25 cellular contexts compared by ENCODE assay signal in genomic region chr7:7687800-7688199, GRCh38. TPM values are rescaled to one million over a fixed set of nuclear protein-coding genes. Genes with fewer than 3 reads are reported as not detected.
A peak's percentile ranks its signal among the peaks of the same experiment; 100 is the strongest.
DNase-seq lines count a peak whose midpoint lies in the region; ATAC-seq and TF ChIP-seq lines count a peak whose summit lies in the region.
"Had no signal": no experiment of that assay in that cellular context is flagged by ENCODE, and none has a peak within 500 bp of the region (broad histone marks: within the 10 kb centered on the region; RNA-seq: fewer than 3 reads in every experiment).

No MANE protein-coding gene starts in this region.

- no peak for DNase-seq in heart right ventricle
- DNase-seq in tibial artery = no peak
- DNase-seq in DMS53 (lab: John Stamatoyannopoulos, UW) = no peak
- no peak for DNase-seq in naive thymus-derived CD8-positive, alpha-beta T cell
- no peak for DNase-seq in DMS 273 (lab: John Stamatoyannopoulos, UW; ENCODE audit: unreplicated experiment)
- no peak for DNase-seq in SHP77 treated with DMSO at 0.1 percent for 48 hours (lab: John Stamatoyannopoulos, UW)
- DNase-seq: activated CD4-positive, alpha-beta T cell treated with anti-CD3 and anti-CD28 coated beads, Interleukin-2, amount 50 U/mL, for 1 hour; activated CD8-positive, alpha-beta memory T cell treated with anti-CD3 and anti-CD28 coated beads, Interleukin-2, amount 10 ng/mL, durations not matched to agents 7 days and 5 days; activated naive CD4-positive, alpha-beta T cell treated with anti-CD3 and anti-CD28 coated beads, Interleukin-2, amount 10 ng/mL, durations not matched to agents 7 days and 5 days; amygdala; DND-41; head of caudate nucleus; midbrain; NCI-H146; NCI-H526; ovary; RPMI8226; sigmoid colon; stimulated activated naive CD8-positive, alpha-beta T cell treated with anti-CD3 and anti-CD28 coated beads, Interleukin-15, amount 100 ng/mL, for 72 hours; upper lobe of left lung had no signal

- H3K9me3 Mint-ChIP-seq in naive thymus-derived CD8-positive, alpha-beta T cell = no peaks in the 10 kb centered on the region
- H3K9me3 Mint-ChIP-seq: activated naive CD4-positive, alpha-beta T cell treated with anti-CD3 and anti-CD28 coated beads, Interleukin-2, amount 10 ng/mL, durations not matched to agents 7 days and 5 days; dendritic cell treated with granulocyte-macrophage colony-stimulating factor and Interleukin-4, amounts not matched to agents 40 ng/mL and 50 ng/mL, for 4 days; nephron; stimulated activated naive CD8-positive, alpha-beta T cell treated with anti-CD3 and anti-CD28 coated beads, Interleukin-15, amount 100 ng/mL, for 72 hours had no signal

- POLR2A ChIA-PET in naive thymus-derived CD8-positive, alpha-beta T cell (lab: Charles Lee) = no interaction called here

- H3K4me1 ChIP-seq in heart right ventricle (peaks cover 3 to 38% (median 26%) of the 10 kb centered on the region in 9 donors), neutrophil (ENCODE audit: control insufficient read depth in 1 of 2, insufficient read depth in 1 of 2, low read depth in 1 of 2, low read length in 1 of 2) (peaks cover 10 to 32% of the 10 kb centered on the region in 2 experiments), tibial artery (peaks cover 0 to 38% (median 12%) of the 10 kb centered on the region in 4 donors)

- WGBS in heart right ventricle, 2 donors = 0 to 3% methylated on average over 1 of the region's 1 CpG

- no peak overlapping the region for H3K4me3 Mint-ChIP-seq in naive thymus-derived CD8-positive, alpha-beta T cell
- H3K4me3 Mint-ChIP-seq: activated CD8-positive, alpha-beta memory T cell treated with anti-CD3 and anti-CD28 coated beads, Interleukin-2, amount 10 ng/mL, durations not matched to agents 7 days and 5 days; activated naive CD4-positive, alpha-beta T cell treated with anti-CD3 and anti-CD28 coated beads, Interleukin-2, amount 10 ng/mL, durations not matched to agents 7 days and 5 days; dendritic cell treated with granulocyte-macrophage colony-stimulating factor and Interleukin-4, amounts not matched to agents 40 ng/mL and 50 ng/mL, for 4 days; nephron; stimulated activated naive CD8-positive, alpha-beta T cell treated with anti-CD3 and anti-CD28 coated beads, Interleukin-15, amount 100 ng/mL, for 72 hours had no signal

- H3K27ac ChIP-seq in VCaP (peak overlapping the region; percentile 87), heart right ventricle (peak overlapping the region in 9 of 10 donors; percentile 50 to 87 (median 75)), neutrophil (peak overlapping the region; percentile 47), tibial artery (peak overlapping the region; percentile 49 to 62)
- H3K27ac ChIP-seq: ovary, sigmoid colon had no signal

- peak in 7 of 8 donors; percentile 34 to 82 (median 54) for ATAC-seq in heart right ventricle
- ATAC-seq in naive thymus-derived CD8-positive, alpha-beta T cell = no peak
- ATAC-seq: activated CD8-positive, alpha-beta memory T cell treated with anti-CD3 and anti-CD28 coated beads, Interleukin-2, amount 10 ng/mL, durations not matched to agents 7 days and 5 days; K562; stimulated activated naive CD8-positive, alpha-beta T cell treated with anti-CD3 and anti-CD28 coated beads, Interleukin-15, amount 100 ng/mL, for 72 hours had no signal

- peaks cover 19 to 29% (median 24%) of the 10 kb centered on the region in 4 donors for H3K4me1 Mint-ChIP-seq in naive thymus-derived CD8-positive, alpha-beta T cell
- H3K4me1 Mint-ChIP-seq: nephron had no signal

- H3K36me3 Mint-ChIP-seq in naive thymus-derived CD8-positive, alpha-beta T cell = peaks cover 5 to 23% (median 9%) of the 10 kb centered on the region in 3 donors

- intact Hi-C loops in heart right ventricle (cut with DNase I) = loop anchor here in 4 of 10 donors (5.0 to 10.0 kb wide), 5 partner anchors 60 to 527 kb away; no protein-coding TSS in a partner anchor
- intact Hi-C loops in tibial artery (cut with DNase I; ENCODE audit: low total_unique reads) = loop anchor here (10.0 kb wide), 2 partner anchors 67 to 527 kb away; no protein-coding TSS in a partner anchor

- no peak overlapping the region for H3K27ac Mint-ChIP-seq in naive thymus-derived CD8-positive, alpha-beta T cell
- H3K27ac Mint-ChIP-seq: activated CD8-positive, alpha-beta memory T cell treated with anti-CD3 and anti-CD28 coated beads, Interleukin-2, amount 10 ng/mL, durations not matched to agents 7 days and 5 days; activated naive CD4-positive, alpha-beta T cell treated with anti-CD3 and anti-CD28 coated beads, Interleukin-2, amount 10 ng/mL, durations not matched to agents 7 days and 5 days; dendritic cell treated with granulocyte-macrophage colony-stimulating factor and Interleukin-4, amounts not matched to agents 40 ng/mL and 50 ng/mL, for 4 days had no signal

- no peaks in the 10 kb centered on the region for H3K27me3 Mint-ChIP-seq in naive thymus-derived CD8-positive, alpha-beta T cell
- H3K27me3 Mint-ChIP-seq: activated CD8-positive, alpha-beta memory T cell treated with anti-CD3 and anti-CD28 coated beads, Interleukin-2, amount 10 ng/mL, durations not matched to agents 7 days and 5 days; activated naive CD4-positive, alpha-beta T cell treated with anti-CD3 and anti-CD28 coated beads, Interleukin-2, amount 10 ng/mL, durations not matched to agents 7 days and 5 days; dendritic cell treated with granulocyte-macrophage colony-stimulating factor and Interleukin-4, amounts not matched to agents 40 ng/mL and 50 ng/mL, for 4 days; stimulated activated naive CD8-positive, alpha-beta T cell treated with anti-CD3 and anti-CD28 coated beads, Interleukin-15, amount 100 ng/mL, for 72 hours had no signal

- H3K4me3 ChIP-seq in heart right ventricle (peak overlapping the region in 6 of 10 donors; percentile 24 to 48 (median 38)), neutrophil (ENCODE audit: low read depth in 1 of 2, low read length in 1 of 2) (no peak overlapping the region), tibial artery (peak overlapping the region; percentile 23 to 33)
- H3K4me3 ChIP-seq: K562, ovary, sigmoid colon had no signal

- H3K36me3 ChIP-seq in heart right ventricle (no peaks in the 10 kb centered on the region), neutrophil (no peaks in the 10 kb centered on the region), tibial artery (no peaks in the 10 kb centered on the region)
- H3K36me3 ChIP-seq: ovary, sigmoid colon, upper lobe of left lung had no signal

- H3K27me3 ChIP-seq in heart right ventricle (no peaks in the 10 kb centered on the region), neutrophil (no peaks in the 10 kb centered on the region), tibial artery (no peaks in the 10 kb centered on the region)
- H3K27me3 ChIP-seq: ovary, sigmoid colon, upper lobe of left lung had no signal

- H3K9me3 ChIP-seq in heart right ventricle = no peaks in the 10 kb centered on the region
- H3K9me3 ChIP-seq in neutrophil = no peaks in the 10 kb centered on the region
- H3K9me3 ChIP-seq in tibial artery = no peaks in the 10 kb centered on the region
- H3K9me3 ChIP-seq: ovary, sigmoid colon, upper lobe of left lung had no signal

- TF ChIP-seq CTCF in VCaP (conservative IDR thresholded peaks at IDR 0.05) = no peak
- TF ChIP-seq CTCF in heart right ventricle (IDR thresholded peaks at IDR 0.05) = no peak
- TF ChIP-seq CTCF in neutrophil (IDR thresholded peaks at IDR 0.05) = no peak
- TF ChIP-seq CTCF in tibial artery (IDR thresholded peaks at IDR 0.05) = no peak

RNA-seq across cellular contexts. Expression of gene RPA3, which starts 30.6 kb away (rescaled TPM):
- 10 to 100 TPM; 17.4 to 25.9 (median 22.9) TPM for total RNA-seq in heart right ventricle
- 10 to 100 TPM; 15.9 to 20.6 TPM for polyA plus RNA-seq in heart right ventricle
- total RNA-seq in naive thymus-derived CD8-positive, alpha-beta T cell = 10 to 100 TPM; 29.7 to 35.9 TPM
- polyA plus RNA-seq in naive thymus-derived CD8-positive, alpha-beta T cell = 10 to 100 TPM; 78.6 to 97.5 (median 89.5) TPM

RNA-seq across cellular contexts. Expression of gene UMAD1, which starts 47.2 kb away (rescaled TPM):
- total RNA-seq in heart right ventricle = 10 to 100 TPM; 13.4 to 24.7 (median 18.0) TPM
- polyA plus RNA-seq in heart right ventricle = 1 to 10 TPM; 3.5 to 7.9 TPM
- 10 to 100 TPM; 18.4 to 20.1 TPM for total RNA-seq in naive thymus-derived CD8-positive, alpha-beta T cell
- 10 to 100 TPM; 25.9 to 35.5 (median 27.4) TPM for polyA plus RNA-seq in naive thymus-derived CD8-positive, alpha-beta T cell

Comparison
In these comparisons a context has a peak if more than half of its experiments do, and no peak if none do; other contexts are left out.
1. ATAC-seq: peak in heart right ventricle (7 of 8); none in naive thymus-derived CD8-positive, alpha-beta T cell (0 of 2).
2. H3K4me3 ChIP-seq: peak in heart right ventricle (6 of 10) and tibial artery (2 of 2); none in neutrophil (0 of 2).
3. Peak in every context shown above with its lines, with median percentiles within 50 percentile points of each other: H3K27ac ChIP-seq.